In genomic region chr22:29343313-29343805, GRCh38 we compare ENCODE assay signal across 11 cellular contexts. TPM values are rescaled to one million over a fixed set of nuclear protein-coding genes. Genes with fewer than 3 reads are reported as not detected.
DNase-seq lines count a peak whose midpoint lies in the region; ATAC-seq, FAIRE-seq and TF ChIP-seq lines count a peak whose summit lies in the region.
"Had no signal": no experiment of that assay in that cellular context is flagged by ENCODE, and none has a peak within 500 bp of the region (broad histone marks: within the 10 kb centered on the region; RNA-seq: fewer than 3 reads in every experiment).

No MANE protein-coding gene starts in this region.

- in situ Hi-C loops in ACHN (cut with HindIII; ENCODE audit: low pct_ligation_motif_present, low pct_unique_long_range_greater_than_20kb, low sequenced_read_pairs), result no loop called here

- peak; percentile 17 for DNase-seq in ACHN
- peak; percentile 70 for DNase-seq in H7
- peak; percentile 53 to 82 (median 79) for DNase-seq in right cardiac atrium
- DNase-seq in left colon, result no peak
- no peak for DNase-seq in small intestine
- no peak for DNase-seq in DMS114 treated with DMSO at 0.1 percent for 48 hours (lab: John Stamatoyannopoulos, UW; ENCODE audit: unreplicated experiment)
- no peak for DNase-seq in H9
- DNase-seq: tibial artery had no signal

- no peak overlapping the region for H4K91ac ChIP-seq in H9 (ENCODE audit: insufficient read length, low read depth, low read length)

- no peaks in the 10 kb centered on the region for H4K20me1 ChIP-seq in H9 (ENCODE audit: control insufficient read depth, insufficient read depth, insufficient read length)

- no peaks in the 10 kb centered on the region for H3K27me3 Mint-ChIP-seq in activated T-helper 17 cell treated with anti-CD3 and anti-CD28 coated beads, Interleukin-2, amount 50 U/mL, for 72 hours
- H3K27me3 Mint-ChIP-seq in H9 (ENCODE audit: low read depth), result no peaks in the 10 kb centered on the region
- H3K27me3 Mint-ChIP-seq: dendritic cell treated with granulocyte-macrophage colony-stimulating factor and Interleukin-4, amounts not matched to agents 40 ng/mL and 50 ng/mL, for 4 days had no signal

- no peak overlapping the region for H3K23ac ChIP-seq in H9 (ENCODE audit: insufficient read length, low read depth, low read length)

- no peaks in the 10 kb centered on the region for H3K9me3 Mint-ChIP-seq in activated T-helper 17 cell treated with anti-CD3 and anti-CD28 coated beads, Interleukin-2, amount 50 U/mL, for 72 hours
- H3K9me3 Mint-ChIP-seq in H9, result no peaks in the 10 kb centered on the region
- H3K9me3 Mint-ChIP-seq: dendritic cell treated with granulocyte-macrophage colony-stimulating factor and Interleukin-4, amounts not matched to agents 40 ng/mL and 50 ng/mL, for 4 days had no signal

- no peak overlapping the region for H2BK15ac ChIP-seq in H9 (ENCODE audit: low read depth, low read length)

- no peak overlapping the region for H3K18ac ChIP-seq in H9 (ENCODE audit: insufficient read length, low read depth, low read length)

- no peaks in the 10 kb centered on the region for H3K4me1 Mint-ChIP-seq in activated T-helper 17 cell treated with anti-CD3 and anti-CD28 coated beads, Interleukin-2, amount 50 U/mL, for 72 hours
- no peaks in the 10 kb centered on the region for H3K4me1 Mint-ChIP-seq in H9

- intact Hi-C loops in right cardiac atrium (cut with DNase I), result no loop called here
- intact Hi-C loops in left colon (cut with DNase I, micrococcal nuclease), result no loop called here

- no peak for FAIRE-seq in small intestine (lab: Jason Lieb, UNC)

- whole genome bisulfite sequencing in right cardiac atrium, result 56% methylated on average over 7 of the region's 7 CpGs
- WGBS in small intestine, 3 donors, result 68 to 77% (median 69%) methylated on average over 7 of the region's 7 CpGs
- WGBS in H9 (ENCODE audit: extremely low coverage, insufficient read length, low lambda C conversion rate), result no CpG with 5 or more reads among the region's 7 CpGs

- no peak overlapping the region for H2AK5ac ChIP-seq in H9 (ENCODE audit: insufficient read length, low read length)

- no peaks in the 10 kb centered on the region for H3K79me1 ChIP-seq in H9 (ENCODE audit: insufficient read depth, low read depth, low read length, poor library complexity, severe bottlenecking)

- no peak overlapping the region for H4K8ac ChIP-seq in H9 (replicated peaks; ENCODE audit: insufficient read length, low read depth, low read length)

- no peak overlapping the region for H3K4me2 ChIP-seq in H9 (ENCODE audit: insufficient read depth, insufficient read length, low read length)

- H3K27ac Mint-ChIP-seq in activated T-helper 17 cell treated with anti-CD3 and anti-CD28 coated beads, Interleukin-2, amount 50 U/mL, for 72 hours, result no peak overlapping the region
- H3K27ac Mint-ChIP-seq in H9, result no peak overlapping the region; a peak in 2 of 7 replicates
- H3K27ac Mint-ChIP-seq: dendritic cell treated with granulocyte-macrophage colony-stimulating factor and Interleukin-4, amounts not matched to agents 40 ng/mL and 50 ng/mL, for 4 days had no signal

- no peak overlapping the region for H3K56ac ChIP-seq in H9 (ENCODE audit: insufficient read length, low read depth, low read length)

- H3T11ph ChIP-seq in H9 (ENCODE audit: low read length), result no peak overlapping the region

- H2BK20ac ChIP-seq in H9 (ENCODE audit: low read depth, low read length, poor library complexity, severe bottlenecking), result no peak overlapping the region

- H3K36me3 ChIP-seq in H7 (replicated peaks; ENCODE audit: control insufficient read depth, insufficient read depth, low read length) (peaks cover 22% of the 10 kb centered on the region), small intestine (ENCODE audit: control insufficient read depth in 2 of 2, insufficient read depth in 2 of 2, low read length in 2 of 2) (peaks cover 36 to 44% of the 10 kb centered on the region in 2 donors)

- ATAC-seq in activated T-helper 17 cell treated with anti-CD3 and anti-CD28 coated beads, Interleukin-2, amount 50 U/mL, for 72 hours (replicated peaks), result peak; percentile 62
- ATAC-seq in right cardiac atrium (peak in 1 of 2 donors; percentile 34), left colon (no peak)

- H3K4me1 ChIP-seq in right cardiac atrium (ENCODE audit: control insufficient read depth, insufficient read depth, low read length), result peaks cover 4% of the 10 kb centered on the region
- no peaks in the 10 kb centered on the region for H3K4me1 ChIP-seq in small intestine (ENCODE audit: control insufficient read depth in 2 of 2, insufficient read depth in 1 of 2, low read depth in 1 of 2, low read length in 1 of 2)
- H3K4me1 ChIP-seq in H9 (ENCODE audit: insufficient read depth, low read length), result no peaks in the 10 kb centered on the region

- no peak overlapping the region for H2BK12ac ChIP-seq in H9 (ENCODE audit: insufficient read length, low read depth, low read length)

- no peak overlapping the region for H3K4ac ChIP-seq in H9 (ENCODE audit: low read depth, low read length)

- H3K79me2 ChIP-seq in H9 (ENCODE audit: insufficient read depth, low read length), result no peaks in the 10 kb centered on the region

- no peaks in the 10 kb centered on the region for H3K23me2 ChIP-seq in H9 (ENCODE audit: insufficient read length, low read depth, low read length, poor library complexity, severe bottlenecking)

- H2BK120ac ChIP-seq in H9 (ENCODE audit: low read depth, low read length, poor library complexity, severe bottlenecking), result no peak overlapping the region

- H4K5ac ChIP-seq in H9 (ENCODE audit: insufficient read length, low read depth, low read length), result no peak overlapping the region

- H3K4me3 Mint-ChIP-seq in activated T-helper 17 cell treated with anti-CD3 and anti-CD28 coated beads, Interleukin-2, amount 50 U/mL, for 72 hours, result no peak overlapping the region
- H3K4me3 Mint-ChIP-seq in H9, result no peak overlapping the region
- H3K4me3 Mint-ChIP-seq: dendritic cell treated with granulocyte-macrophage colony-stimulating factor and Interleukin-4, amounts not matched to agents 40 ng/mL and 50 ng/mL, for 4 days had no signal

- H3K9me3 ChIP-seq in right cardiac atrium (ENCODE audit: control insufficient read depth, low read length), result no peaks in the 10 kb centered on the region
- H3K9me3 ChIP-seq in small intestine (ENCODE audit: control insufficient read depth, low read depth), result no peaks in the 10 kb centered on the region
- no peaks in the 10 kb centered on the region for H3K9me3 ChIP-seq in H9 (ENCODE audit: control insufficient read depth, low read depth, low read length)
- H3K9me3 ChIP-seq: tibial artery had no signal

- peaks cover 88% of the 10 kb centered on the region for H3K36me3 Mint-ChIP-seq in activated T-helper 17 cell treated with anti-CD3 and anti-CD28 coated beads, Interleukin-2, amount 50 U/mL, for 72 hours (ENCODE audit: low read depth)
- peaks cover 21 to 88% (median 50%) of the 10 kb centered on the region in 3 experiments; a peak in 6 of 7 replicates for H3K36me3 Mint-ChIP-seq in H9 (ENCODE audit: insufficient read depth in 1 of 3, low read depth in 3 of 3)

- TF ChIP-seq CTCF in H9 (conservative IDR thresholded peaks at IDR 0.05), result no peak

- no peak overlapping the region for H3K14ac ChIP-seq in H9 (ENCODE audit: insufficient read depth, low read length)

- H3K4me3 ChIP-seq in H7 (ENCODE audit: insufficient read depth, low read depth, low read length) (no peak overlapping the region), right cardiac atrium (ENCODE audit: low read length) (no peak overlapping the region), small intestine (ENCODE audit: low read depth in 1 of 2, low read length in 2 of 2) (no peak overlapping the region)
- H3K4me3 ChIP-seq: tibial artery had no signal

- H3K27ac ChIP-seq in right cardiac atrium (ENCODE audit: low read length), result peak overlapping the region; percentile 2
- no peak overlapping the region for H3K27ac ChIP-seq in small intestine (ENCODE audit: low read depth in 1 of 2, low read length in 1 of 2)
- no peak overlapping the region for H3K27ac ChIP-seq in H9 (ENCODE audit: insufficient read length, low read depth, low read length)
- H3K27ac ChIP-seq: tibial artery had no signal

- no peak overlapping the region for H2BK5ac ChIP-seq in H9 (ENCODE audit: insufficient read length, low read length)

- H3K9ac ChIP-seq in H9 (ENCODE audit: extremely low read depth, insufficient read length, low read length), result no peak overlapping the region

- no peaks in the 10 kb centered on the region for H3K27me3 ChIP-seq in H7 (ENCODE audit: control insufficient read depth, insufficient read depth, low read length)
- H3K27me3 ChIP-seq in right cardiac atrium (ENCODE audit: control insufficient read depth, insufficient read depth), result no peaks in the 10 kb centered on the region
- no peaks in the 10 kb centered on the region for H3K27me3 ChIP-seq in small intestine (ENCODE audit: control insufficient read depth in 2 of 2, insufficient read depth in 2 of 2, low read length in 2 of 2)
- no peaks in the 10 kb centered on the region for H3K27me3 ChIP-seq in H9 (ENCODE audit: insufficient read depth, low read length)
- H3K27me3 ChIP-seq: tibial artery had no signal

- H2AFZ ChIP-seq in H9 (ENCODE audit: low read length), result no peak overlapping the region

RNA-seq across cellular contexts. Expression of gene RASL10A, which starts 27.9 kb away (rescaled TPM):
- 4.2 and 5.1 TPM in 2 replicates for total RNA-seq in H7 (2014; rRNA removed; shearing (Covaris generic))
- total RNA-seq in activated T-helper 17 cell treated with anti-CD3 and anti-CD28 coated beads, Interleukin-2, amount 50 U/mL, for 72 hours, result under 1 TPM; 0.58 to 0.61 TPM
- total RNA-seq in right cardiac atrium (1 to 10 TPM; 1.1 to 2.9 (median 1.6) TPM), left colon (1 to 10 TPM; 1.1 to 1.7 TPM), H9 (2021) (0.90 and 0.92 TPM in 2 replicates)
- polyA plus RNA-seq in right cardiac atrium (1.2 TPM), small intestine (1 to 10 TPM; 3.7 to 4.1 (median 4.0) TPM)
- total RNA-seq: SK-MEL-5 had no signal

RNA-seq across cellular contexts. Expression of gene GAS2L1, which starts 36.9 kb away (rescaled TPM):
- 22.2 and 28.3 TPM in 2 replicates for total RNA-seq in H7 (2014; rRNA removed; shearing (Covaris generic))
- 1 to 10 TPM; 1.9 to 2.9 TPM for total RNA-seq in activated T-helper 17 cell treated with anti-CD3 and anti-CD28 coated beads, Interleukin-2, amount 50 U/mL, for 72 hours
- 10 to 100 TPM; 17.1 to 25.7 (median 22.6) TPM for total RNA-seq in right cardiac atrium
- polyA plus RNA-seq in right cardiac atrium, result 16.9 TPM
- total RNA-seq in left colon, result 10 to 100 TPM; 19.7 to 32.3 TPM
- polyA plus RNA-seq in small intestine, result 10 to 100 TPM; 26.2 to 49.0 (median 31.8) TPM
- 8.0 and 8.1 TPM in 2 replicates for total RNA-seq in H9 (2021)

RNA-seq across cellular contexts. Expression of gene AP1B1, which starts 45.0 kb away (rescaled TPM):
- total RNA-seq in H7 (2014; rRNA removed; shearing (Covaris generic)), result 119 and 121 TPM in 2 replicates
- 10 to 100 TPM; 33.8 to 83.7 TPM for total RNA-seq in activated T-helper 17 cell treated with anti-CD3 and anti-CD28 coated beads, Interleukin-2, amount 50 U/mL, for 72 hours
- total RNA-seq in right cardiac atrium, result 10 to 100 TPM; 33.5 to 44.6 (median 40.3) TPM
- 21.7 TPM for polyA plus RNA-seq in right cardiac atrium
- 100 to 1,000 TPM in 1 of 2 donors, 10 to 100 TPM in 1; 96.3 to 100 TPM for total RNA-seq in left colon
- polyA plus RNA-seq in small intestine, result 10 to 100 TPM; 51.6 to 61.6 (median 55.0) TPM
- total RNA-seq in H9 (2021), result 64.0 and 67.4 TPM in 2 replicates

Comparison
In these comparisons a context has a peak if more than half of its experiments do, and no peak if none do; other contexts are left out.
1. DNase-seq: peak in ACHN (single experiment), H7 (single experiment) and right cardiac atrium (3 of 3); none in left colon (0 of 2), small intestine (single experiment), DMS114 treated with DMSO at 0.1 percent for 48 hours (single experiment) and H9 (single experiment).